In genomic region chr9:16241231-16241630, GRCh38 we compare ENCODE assay signal across 20 cellular contexts.
A peak's percentile ranks its signal among the peaks of the same experiment; 100 is the strongest.
DNase-seq lines count a peak whose midpoint lies in the region; TF ChIP-seq lines count a peak whose summit lies in the region.
"Had no signal": no experiment of that assay in that cellular context is flagged by ENCODE, and none has a peak within 500 bp of the region (broad histone marks: within the 10 kb centered on the region; RNA-seq: fewer than 3 reads in every experiment).

No MANE protein-coding gene starts in this region.

- H3K36me3 Mint-ChIP-seq in osteocyte (ENCODE audit: unreplicated experiment), result peaks cover 4% of the 10 kb centered on the region
- H3K36me3 Mint-ChIP-seq: IgD-negative memory B cell had no signal

- no peak overlapping the region for H3K4me3 Mint-ChIP-seq in osteocyte (ENCODE audit: unreplicated experiment)
- H3K4me3 Mint-ChIP-seq: IgD-negative memory B cell; T-helper 1 cell treated with Interleukin-12 subunit alpha and Interleukin-12 subunit beta and Interleukin-4 antibody, amounts not matched to agents 30 μg/mL and 1 μg/mL, for 36 hours had no signal

- H3K27me3 ChIP-seq in ascending aorta, result no peaks in the 10 kb centered on the region
- H3K27me3 ChIP-seq: ovary, Peyer's patch had no signal

- peaks cover 0 to 5% of the 10 kb centered on the region in 2 donors for H3K4me1 ChIP-seq in ascending aorta
- H3K4me1 ChIP-seq: Peyer's patch had no signal

- H3K9me3 Mint-ChIP-seq in osteocyte (ENCODE audit: unreplicated experiment), result no peaks in the 10 kb centered on the region
- H3K9me3 Mint-ChIP-seq: T-helper 1 cell treated with Interleukin-12 subunit alpha and Interleukin-12 subunit beta and Interleukin-4 antibody, amounts not matched to agents 30 μg/mL and 1 μg/mL, for 36 hours had no signal

- DNase-seq in EH (ENCODE audit: low read depth), result peak; percentile 86
- DNase-seq in RPMI7951 (ENCODE audit: low read depth), result peak; percentile 36
- DNase-seq in fibroblast of peridontal ligament (ENCODE audit: extremely low read depth), result peak; percentile 61
- DNase-seq in osteocyte (ENCODE audit: extremely low spot score, unreplicated experiment), result no peak
- no peak for DNase-seq in DMS153 (lab: John Stamatoyannopoulos, UW)
- no peak for DNase-seq in NCI-H146 (lab: John Stamatoyannopoulos, UW)
- DNase-seq in ascending aorta (ENCODE audit: low spot score in 2 of 2), result no peak
- DNase-seq in middle frontal gyrus (ENCODE audit: extremely low spot score, low spot score), result no peak
- DNase-seq: activated CD4-positive, CD25-positive, alpha-beta regulatory T cell; activated effector memory CD4-positive, alpha-beta T cell treated with anti-CD3 and anti-CD28 coated beads, Interleukin-2, amount 50 U/mL, for 16 hours; DMS53; erythroblast; NCI-H1092; NCI-H2171; NCI-H774; ovary; Peyer's patch; stimulated activated CD4-positive, alpha-beta T cell treated with anti-CD3 and anti-CD28 coated beads, Interleukin-4, amount 100 ng/mL, for 24 hours had no signal

- no peak overlapping the region for H3K4me3 ChIP-seq in ascending aorta
- H3K4me3 ChIP-seq: ovary, Peyer's patch had no signal

- TF ChIP-seq CTCF in osteocyte (IDR thresholded peaks at IDR 0.05) (no peak), ascending aorta (IDR thresholded peaks at IDR 0.05) (no peak)

- H3K4me1 Mint-ChIP-seq in osteocyte (ENCODE audit: unreplicated experiment), result peaks cover 37% of the 10 kb centered on the region
- H3K4me1 Mint-ChIP-seq: IgD-negative memory B cell had no signal

- intact Hi-C loops in ascending aorta (cut with DNase I), result no loop called here

- H3K27ac Mint-ChIP-seq in osteocyte (ENCODE audit: unreplicated experiment), result peak overlapping the region; percentile 3
- H3K27ac Mint-ChIP-seq: T-helper 1 cell treated with Interleukin-12 subunit alpha and Interleukin-12 subunit beta and Interleukin-4 antibody, amounts not matched to agents 30 μg/mL and 1 μg/mL, for 36 hours had no signal

- no peaks in the 10 kb centered on the region for H3K36me3 ChIP-seq in ascending aorta
- H3K36me3 ChIP-seq: ovary, Peyer's patch had no signal

- no peaks in the 10 kb centered on the region for H3K9me3 ChIP-seq in ascending aorta
- H3K9me3 ChIP-seq: ovary, Peyer's patch had no signal

- H3K27ac ChIP-seq in ascending aorta, result no peak overlapping the region
- H3K27ac ChIP-seq: ovary, Peyer's patch had no signal

- H3K27me3 Mint-ChIP-seq in osteocyte (ENCODE audit: unreplicated experiment), result no peaks in the 10 kb centered on the region
- H3K27me3 Mint-ChIP-seq: IgD-negative memory B cell had no signal

Comparison
In these comparisons a context has a peak if more than half of its experiments do, and no peak if none do; other contexts are left out.
1. DNase-seq: peak in EH (single experiment), RPMI7951 (single experiment) and fibroblast of peridontal ligament (single experiment); none in osteocyte (single experiment), DMS153 (single experiment), NCI-H146 (single experiment), ascending aorta (0 of 2) and middle frontal gyrus (single experiment).